ENCODE assay signal across 13 cellular contexts in genomic region chr3:57956119-57956832, GRCh38. TPM values are rescaled to one million over a fixed set of nuclear protein-coding genes. Genes with fewer than 3 reads are reported as not detected.
A peak's percentile ranks its signal among the peaks of the same experiment; 100 is the strongest.
DNase-seq lines count a peak whose midpoint lies in the region; ATAC-seq and TF ChIP-seq lines count a peak whose summit lies in the region.
"Had no signal": no experiment of that assay in that cellular context is flagged by ENCODE, and none has a peak within 500 bp of the region (broad histone marks: within the 10 kb centered on the region; RNA-seq: fewer than 3 reads in every experiment).

No MANE protein-coding gene starts in this region.

- DNase-seq in MCF 10A (ENCODE audit: unreplicated experiment) = peak; percentile 90
- DNase-seq in breast epithelium (ENCODE audit: low spot score in 2 of 2) = no peak
- peak; percentile 76 for DNase-seq in RKO (ENCODE audit: low spot score)
- DNase-seq in epithelial cell of prostate (ENCODE audit: low read depth, low spot score) = peak; percentile 81
- peak in 1 of 2 donors; percentile 57 for DNase-seq in stimulated activated effector memory CD8-positive, alpha-beta T cell treated with anti-CD3 and anti-CD28 coated beads, Interleukin-12 subunit alpha, Interleukin-12 subunit beta, amount 100 ng/mL, for 72 hours (ENCODE audit: low spot score in 2 of 2)
- DNase-seq in cerebellum (ENCODE audit: low spot score) = no peak
- DNase-seq in mesenteric fat pad (ENCODE audit: low spot score) = no peak
- DNase-seq in NCI-H524 (lab: John Stamatoyannopoulos, UW) = no peak
- DNase-seq: C1 segment of cervical spinal cord; effector memory CD4-positive, alpha-beta T cell had no signal

- intact Hi-C loops in MCF 10A (cut with micrococcal nuclease) = loop anchor here (1.0 to 10.0 kb wide), 2 partner anchors 13 to 349 kb away; partner anchors contain the start of genes HTD2 and RPP14
- intact Hi-C loops in breast epithelium (cut with DNase I; ENCODE audit: low total_unique reads) = no loop called here

- H3K4me1 ChIP-seq in breast epithelium = peaks cover 0 to 5% of the 10 kb centered on the region in 2 donors

- no peaks in the 10 kb centered on the region for H3K9me3 Mint-ChIP-seq in MCF 10A (ENCODE audit: unreplicated experiment)
- H3K9me3 Mint-ChIP-seq in stimulated activated effector memory CD8-positive, alpha-beta T cell treated with anti-CD3 and anti-CD28 coated beads, Interleukin-12 subunit alpha, Interleukin-12 subunit beta, amount 100 ng/mL, for 72 hours = no peaks in the 10 kb centered on the region
- H3K9me3 Mint-ChIP-seq: T-helper 2 cell treated with Interferon-gamma antibody and Interleukin-4, amounts not matched to agents 5 μg/mL and 100 μg/mL, for 36 hours had no signal

- H3K36me3 Mint-ChIP-seq in MCF 10A (ENCODE audit: insufficient read depth, unreplicated experiment) = no peaks in the 10 kb centered on the region
- no peaks in the 10 kb centered on the region for H3K36me3 Mint-ChIP-seq in stimulated activated effector memory CD8-positive, alpha-beta T cell treated with anti-CD3 and anti-CD28 coated beads, Interleukin-12 subunit alpha, Interleukin-12 subunit beta, amount 100 ng/mL, for 72 hours

- CTCF ChIA-PET in MCF 10A (lab: Yijun Ruan, JAX) = interaction anchor here (0.6 to 1.3 kb wide), 7 partner anchors 13 to 179 kb away, joined by 3 to 7 read pairs (median 3); no protein-coding TSS in a partner anchor

- POLR2A ChIA-PET in MCF 10A (lab: Yijun Ruan, JAX) = interaction anchor here (1.5 kb wide), 1 partner anchor 48 kb away, joined by 3 read pairs; no protein-coding TSS in a partner anchor

- no peaks in the 10 kb centered on the region for H3K27me3 ChIP-seq in breast epithelium

- no peak overlapping the region for H3K27ac ChIP-seq in breast epithelium
- H3K27ac ChIP-seq in epithelial cell of prostate = peak overlapping the region; percentile 72

- no peaks in the 10 kb centered on the region for H3K36me3 ChIP-seq in breast epithelium

- peak overlapping the region; percentile 70 for H3K27ac Mint-ChIP-seq in MCF 10A (ENCODE audit: low read depth, unreplicated experiment)
- no peak overlapping the region for H3K27ac Mint-ChIP-seq in stimulated activated effector memory CD8-positive, alpha-beta T cell treated with anti-CD3 and anti-CD28 coated beads, Interleukin-12 subunit alpha, Interleukin-12 subunit beta, amount 100 ng/mL, for 72 hours
- H3K27ac Mint-ChIP-seq: progenitor cell of endocrine pancreas; T-helper 2 cell treated with Interferon-gamma antibody and Interleukin-4, amounts not matched to agents 5 μg/mL and 100 μg/mL, for 36 hours had no signal

- H3K27me3 Mint-ChIP-seq in MCF 10A (ENCODE audit: insufficient read depth, unreplicated experiment) = no peaks in the 10 kb centered on the region
- H3K27me3 Mint-ChIP-seq: progenitor cell of endocrine pancreas had no signal

- no peak overlapping the region for H3K4me3 Mint-ChIP-seq in MCF 10A (ENCODE audit: unreplicated experiment)
- no peak overlapping the region for H3K4me3 Mint-ChIP-seq in stimulated activated effector memory CD8-positive, alpha-beta T cell treated with anti-CD3 and anti-CD28 coated beads, Interleukin-12 subunit alpha, Interleukin-12 subunit beta, amount 100 ng/mL, for 72 hours
- H3K4me3 Mint-ChIP-seq: T-helper 2 cell treated with Interferon-gamma antibody and Interleukin-4, amounts not matched to agents 5 μg/mL and 100 μg/mL, for 36 hours had no signal

- TF ChIP-seq POLR2A in breast epithelium (IDR thresholded peaks at IDR 0.05) = no peak

- H3K9me3 ChIP-seq in breast epithelium = no peaks in the 10 kb centered on the region

- peaks cover 25% of the 10 kb centered on the region for H3K4me1 Mint-ChIP-seq in MCF 10A (ENCODE audit: insufficient read depth, unreplicated experiment)
- H3K4me1 Mint-ChIP-seq in stimulated activated effector memory CD8-positive, alpha-beta T cell treated with anti-CD3 and anti-CD28 coated beads, Interleukin-12 subunit alpha, Interleukin-12 subunit beta, amount 100 ng/mL, for 72 hours = no peaks in the 10 kb centered on the region

- H3K4me3 ChIP-seq in breast epithelium = no peak overlapping the region

- ATAC-seq in stimulated activated effector memory CD8-positive, alpha-beta T cell treated with anti-CD3 and anti-CD28 coated beads, Interleukin-12 subunit alpha, Interleukin-12 subunit beta, amount 100 ng/mL, for 72 hours = peak; percentile 92
- ATAC-seq: left ventricle myocardium superior had no signal

- no peak for TF ChIP-seq CTCF in MCF 10A (IDR thresholded peaks at IDR 0.05; ENCODE audit: unreplicated experiment)
- no peak for TF ChIP-seq CTCF in breast epithelium (IDR thresholded peaks at IDR 0.05)

- BruUV-seq in MCF 10A (replicated peaks; lab: Mats Ljungman, UMichigan) = no TSS peak

RNA-seq across cellular contexts. Expression of gene FLNB, which starts 51.9 kb away (rescaled TPM):
- total RNA-seq in MCF 10A (2022) (580 and 593 TPM in 2 replicates), breast epithelium (100 to 1,000 TPM in 2 of 3 donors, 10 to 100 TPM in 1; 40.3 to 242 (median 164) TPM), cerebellum (57.6 TPM), mesenteric fat pad (96.3 TPM)

Comparison
In these comparisons a context has a peak if more than half of its experiments do, and no peak if none do; other contexts are left out.
1. DNase-seq: peak in MCF 10A (single experiment), RKO (single experiment) and epithelial cell of prostate (single experiment); none in breast epithelium (0 of 2), cerebellum (single experiment), mesenteric fat pad (single experiment) and NCI-H524 (0 of 2).